Comparison of ENCODE assay signal across 18 cellular contexts in genomic region chr9:2284770-2285169, GRCh38.
"Had no signal": no experiment of that assay in that cellular context is flagged by ENCODE, and none has a peak within 500 bp of the region (broad histone marks: within the 10 kb centered on the region; RNA-seq: fewer than 3 reads in every experiment).

No MANE protein-coding gene starts in this region.

- H3K27me3 Mint-ChIP-seq: type B pancreatic cell had no signal

- ATAC-seq: gastrocnemius medialis; left ventricle myocardium superior; naive thymus-derived CD4-positive, alpha-beta T cell had no signal

- H3K9me3 Mint-ChIP-seq: immature natural killer cell; naive thymus-derived CD4-positive, alpha-beta T cell; nephron progenitor cell had no signal

- H3K9me3 ChIP-seq: esophagus muscularis mucosa, gastrocnemius medialis, neutrophil, sigmoid colon had no signal

- H3K36me3 Mint-ChIP-seq: immature natural killer cell; naive thymus-derived CD4-positive, alpha-beta T cell; type B pancreatic cell had no signal

- H3K27ac Mint-ChIP-seq: immature natural killer cell; naive thymus-derived CD4-positive, alpha-beta T cell; nephron progenitor cell; type B pancreatic cell had no signal

- H3K4me3 Mint-ChIP-seq: immature natural killer cell; naive thymus-derived CD4-positive, alpha-beta T cell; nephron progenitor cell; type B pancreatic cell had no signal

- DNase-seq: effector memory CD4-positive, alpha-beta T cell; gastrocnemius medialis; immature natural killer cell; left ventricle myocardium superior; mesenchymal stem cell; naive thymus-derived CD4-positive, alpha-beta T cell; nephron progenitor cell; posterior cingulate gyrus; sigmoid colon; stimulated activated CD4-positive, alpha-beta T cell treated with anti-CD3 and anti-CD28 coated beads, Interleukin-2, amount 100 ng/mL, for 24 hours; stimulated activated CD4-positive, alpha-beta T cell treated with anti-CD3 and anti-CD28 coated beads, Interleukin-4, amount 100 ng/mL, for 4 hours; stimulated activated naive CD4-positive, alpha-beta T cell had no signal

- H3K4me1 Mint-ChIP-seq: immature natural killer cell; naive thymus-derived CD4-positive, alpha-beta T cell had no signal

- H3K27ac ChIP-seq: epithelial cell of prostate, esophagus muscularis mucosa, gastrocnemius medialis, neutrophil, sigmoid colon, skin epidermis had no signal

- H3K4me3 ChIP-seq: esophagus muscularis mucosa, gastrocnemius medialis, lung, sigmoid colon, skin epidermis had no signal

- H3K27me3 ChIP-seq: esophagus muscularis mucosa, gastrocnemius medialis, neutrophil, sigmoid colon had no signal

- H3K4me1 ChIP-seq: esophagus muscularis mucosa, sigmoid colon had no signal

- H3K36me3 ChIP-seq: esophagus muscularis mucosa, gastrocnemius medialis, neutrophil, sigmoid colon had no signal
